ENCODE assay signal across 8 cellular contexts in the genomic region with DNA sequence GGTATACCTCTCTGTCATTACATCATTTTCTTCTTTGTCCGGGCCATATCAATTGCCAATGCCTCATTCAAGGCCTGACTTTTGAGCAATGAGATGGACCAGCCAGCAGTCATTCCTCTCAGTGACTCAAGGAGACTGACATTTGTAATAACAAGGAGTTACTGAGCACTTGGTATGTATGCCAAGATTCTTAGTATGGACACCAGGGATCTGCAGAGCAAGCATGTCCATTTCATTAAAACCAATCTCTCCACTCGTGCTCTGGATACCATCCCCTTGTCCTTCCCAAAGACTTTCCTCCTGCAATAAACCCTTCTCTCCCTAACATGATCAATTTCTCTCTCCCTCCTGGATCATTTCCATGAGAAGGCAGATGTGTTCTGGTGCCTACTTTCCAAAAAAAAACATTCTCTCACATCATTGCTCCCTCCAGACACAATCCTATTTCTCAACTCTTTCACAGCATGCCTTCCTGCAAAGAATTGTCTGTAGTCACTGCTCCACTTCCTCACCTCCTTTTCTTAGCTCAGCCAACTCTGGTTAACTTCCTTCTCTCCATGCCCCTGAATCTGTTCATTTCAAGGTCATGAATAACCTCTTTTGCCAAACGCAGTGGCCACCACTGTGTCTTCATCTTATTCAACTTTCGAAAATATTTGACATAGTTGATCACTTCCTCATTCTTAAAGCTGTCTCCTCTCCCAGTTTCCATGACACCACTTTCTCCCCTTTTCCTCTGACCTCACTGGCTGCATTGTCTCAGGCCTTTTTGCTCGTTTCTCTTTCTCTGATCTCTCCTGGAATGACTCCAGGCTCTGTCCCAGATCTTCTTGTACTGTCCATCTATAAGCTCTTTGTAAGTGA.
DNase-seq lines count a peak whose midpoint lies in the region; ATAC-seq and TF ChIP-seq lines count a peak whose summit lies in the region.

No MANE protein-coding gene starts in this region.

- no peak for TF ChIP-seq CTCF in lung (IDR thresholded peaks at IDR 0.05; ENCODE audit: control extremely low read depth, extremely low read depth)

- no peak overlapping the region for H3K4me3 ChIP-seq in lung

- H3K27me3 ChIP-seq in lung (ENCODE audit: control insufficient read depth, insufficient read depth) = no peaks in the 10 kb centered on the region

- H3K27ac ChIP-seq in angular gyrus (ENCODE audit: low read depth, low read length) (peak overlapping the region; percentile 24), lung (ENCODE audit: low read depth in 1 of 2, low read length in 1 of 2) (peak overlapping the region in 1 of 2 donors; percentile 67)

- peak; percentile 43 for ATAC-seq in HG03025 (IDR thresholded peaks at IDR 0.05; ENCODE audit: low FRiP score, unreplicated experiment)
- peak; percentile 38 for ATAC-seq in lung (ENCODE audit: insufficient read depth, low FRiP score)
- no peak for ATAC-seq in GM21526 (IDR thresholded peaks at IDR 0.05; ENCODE audit: low FRiP score, unreplicated experiment)

- DNase-seq in GF-D8 (lab: John Stamatoyannopoulos, UW) = peak; percentile 51
- DNase-seq in lung (ENCODE audit: low spot score) = no peak
- no peak for DNase-seq in HT-29 (ENCODE audit: low spot score)
- no peak for DNase-seq in cerebellum (ENCODE audit: low spot score)
- DNase-seq in occipital lobe (lab: John Stamatoyannopoulos, UW) = no peak

- 23 to 36% methylated on average over 5 of the region's 5 CpGs for WGBS in lung, 2 donors

- no peaks in the 10 kb centered on the region for H3K9me3 ChIP-seq in lung (ENCODE audit: control insufficient read depth in 2 of 2, insufficient read depth in 1 of 2, low read length in 1 of 2)

- H3K36me3 ChIP-seq in lung (ENCODE audit: control insufficient read depth in 2 of 2, insufficient read depth in 2 of 2, low read length in 2 of 2) = no peaks in the 10 kb centered on the region

- H3K4me1 ChIP-seq in lung (ENCODE audit: control insufficient read depth in 2 of 2, insufficient read depth in 2 of 2, low read length in 2 of 2) = peaks cover 3 to 5% of the 10 kb centered on the region in 2 donors
